In the genomic region with DNA sequence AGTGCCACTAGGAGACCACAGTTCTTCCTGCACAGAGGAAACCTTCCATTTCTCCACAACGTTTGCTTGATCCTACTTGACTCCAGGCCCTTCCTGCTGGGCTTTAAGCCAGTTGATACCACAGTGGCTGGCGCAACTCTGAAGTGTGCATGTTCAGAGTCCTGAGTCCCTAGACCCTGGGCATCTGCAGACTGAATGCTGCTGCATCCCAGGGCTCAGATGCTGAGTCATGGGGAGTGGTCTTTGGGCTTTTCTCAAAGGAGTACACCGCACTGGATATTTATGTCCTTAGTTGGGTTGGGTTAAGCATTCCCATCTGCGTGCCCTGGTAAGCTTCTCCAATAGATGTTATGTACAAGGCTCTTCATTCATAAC, we compare ENCODE assay signal across 15 cellular contexts.
"Had no signal": no experiment of that assay in that cellular context is flagged by ENCODE, and none has a peak within 500 bp of the region (broad histone marks: within the 10 kb centered on the region; RNA-seq: fewer than 3 reads in every experiment).

No MANE protein-coding gene starts in this region.

- H3K27ac Mint-ChIP-seq: activated CD4-positive, alpha-beta T cell treated with anti-CD3 and anti-CD28 coated beads, Interleukin-2, amount 10 ng/mL, durations not matched to agents 7 days and 5 days; activated naive CD4-positive, alpha-beta T cell treated with anti-CD3 and anti-CD28 coated beads for 36 hours; activated T-helper 17 cell treated with anti-CD3 and anti-CD28 coated beads, Interleukin-2, amount 50 U/mL, for 72 hours; mesothelial cell of epicardium; stimulated activated memory B cell treated with anti-CD40 and anti-IgM and Interleukin-4, amounts not matched to agents 10 μg/mL and 1 μg/mL and 100 μg/mL, for 72 hours; T-helper 1 cell treated with Interleukin-12 subunit alpha and Interleukin-12 subunit beta and Interleukin-4 antibody, amounts not matched to agents 30 μg/mL and 1 μg/mL, for 36 hours had no signal

- H3K36me3 ChIP-seq: colonic mucosa, gastroesophageal sphincter, tibial nerve had no signal

- H3K4me2 ChIP-seq: hepatocyte had no signal

- H3K4me3 Mint-ChIP-seq: activated CD4-positive, alpha-beta T cell treated with anti-CD3 and anti-CD28 coated beads, Interleukin-2, amount 10 ng/mL, durations not matched to agents 7 days and 5 days; activated naive CD4-positive, alpha-beta T cell treated with anti-CD3 and anti-CD28 coated beads for 36 hours; activated T-helper 17 cell treated with anti-CD3 and anti-CD28 coated beads, Interleukin-2, amount 50 U/mL, for 72 hours; mesothelial cell of epicardium; stimulated activated memory B cell treated with anti-CD40 and anti-IgM and Interleukin-4, amounts not matched to agents 10 μg/mL and 1 μg/mL and 100 μg/mL, for 72 hours; T-helper 1 cell treated with Interleukin-12 subunit alpha and Interleukin-12 subunit beta and Interleukin-4 antibody, amounts not matched to agents 30 μg/mL and 1 μg/mL, for 36 hours had no signal

- H3K4me1 Mint-ChIP-seq: activated CD4-positive, alpha-beta T cell treated with anti-CD3 and anti-CD28 coated beads, Interleukin-2, amount 10 ng/mL, durations not matched to agents 7 days and 5 days; activated T-helper 17 cell treated with anti-CD3 and anti-CD28 coated beads, Interleukin-2, amount 50 U/mL, for 72 hours had no signal

- DNase-seq: activated CD4-positive, alpha-beta T cell treated with anti-CD3 and anti-CD28 coated beads, Interleukin-2, amount 10 ng/mL, durations not matched to agents 7 days and 5 days; activated CD4-positive, CD25-positive, alpha-beta regulatory T cell; activated CD8-positive, alpha-beta memory T cell treated with anti-CD3 and anti-CD28 coated beads for 24 hours; activated naive CD4-positive, alpha-beta T cell treated with anti-CD3 and anti-CD28 coated beads for 36 hours; colonic mucosa; effector CD4-positive, alpha-beta T cell; kidney had no signal

- H3K4me3 ChIP-seq: colonic mucosa, gastroesophageal sphincter, hepatocyte, tibial nerve had no signal

- FAIRE-seq: endothelial cell of umbilical vein, kidney had no signal

- H3K79me2 ChIP-seq: hepatocyte had no signal

- H3K27me3 ChIP-seq: colonic mucosa, gastroesophageal sphincter, hepatocyte, tibial nerve had no signal

- ATAC-seq: activated T-helper 17 cell treated with anti-CD3 and anti-CD28 coated beads, Interleukin-2, amount 50 U/mL, for 72 hours; gastroesophageal sphincter; stimulated activated memory B cell treated with anti-CD40 and anti-IgM and Interleukin-4, amounts not matched to agents 10 μg/mL and 1 μg/mL and 100 μg/mL, for 72 hours had no signal

- H3K4me1 ChIP-seq: colonic mucosa had no signal

- H3K9me3 ChIP-seq: colonic mucosa had no signal

- H3K27ac ChIP-seq: colonic mucosa, gastroesophageal sphincter, hepatocyte, tibial nerve had no signal

- H2AFZ ChIP-seq: hepatocyte had no signal

- H3K27me3 Mint-ChIP-seq: activated CD4-positive, alpha-beta T cell treated with anti-CD3 and anti-CD28 coated beads, Interleukin-2, amount 10 ng/mL, durations not matched to agents 7 days and 5 days; stimulated activated memory B cell treated with anti-CD40 and anti-IgM and Interleukin-4, amounts not matched to agents 10 μg/mL and 1 μg/mL and 100 μg/mL, for 72 hours had no signal
